Comparison of ENCODE assay signal across 1 cellular context in genomic region chr14:67717048-67717447, GRCh38.
TF ChIP-seq lines count a peak whose summit lies in the region.

No MANE protein-coding gene starts in this region.

TF ChIP-seq in HepG2, 621 proteins besides CTCF, POLR2A, EP300 and RAD21 (continues in another document):
- TF ChIP-seq ZNF550 (CRISPR knock-in tag; IDR thresholded peaks at IDR 0.05; ENCODE audit: borderline replicate concordance) (no peak), ZNF572 (CRISPR knock-in tag; IDR thresholded peaks at IDR 0.05) (no peak), NFATC3 (CRISPR knock-in tag; IDR thresholded peaks at IDR 0.05) (no peak), ISL2 (CRISPR knock-in tag; IDR thresholded peaks at IDR 0.05) (no peak), TBX3 (IDR thresholded peaks at IDR 0.05; ENCODE audit: borderline replicate concordance) (peak; percentile 80), NPAS2 (CRISPR knock-in tag; IDR thresholded peaks at IDR 0.05; ENCODE audit: borderline replicate concordance) (no peak), ZNF468 (CRISPR knock-in tag; IDR thresholded peaks at IDR 0.05) (no peak), MAFG (CRISPR knock-in tag; IDR thresholded peaks at IDR 0.05) (no peak), HIC2 (CRISPR knock-in tag; IDR thresholded peaks at IDR 0.05; ENCODE audit: low read depth) (no peak), ZBTB20 (CRISPR knock-in tag; IDR thresholded peaks at IDR 0.05; ENCODE audit: borderline replicate concordance, low read depth) (peak; percentile 61; the same call in 1 of the 2 replicates), ZC3H4 (CRISPR knock-in tag; IDR thresholded peaks at IDR 0.05; ENCODE audit: borderline replicate concordance) (no peak), ZNF180 (CRISPR knock-in tag; IDR thresholded peaks at IDR 0.05; ENCODE audit: borderline replicate concordance, low read depth) (no peak), NCOA5 (CRISPR knock-in tag; IDR thresholded peaks at IDR 0.05) (no peak), ELF3 (CRISPR knock-in tag; IDR thresholded peaks at IDR 0.05) (no peak), HMGXB3 (CRISPR knock-in tag; IDR thresholded peaks at IDR 0.05; ENCODE audit: borderline replicate concordance) (no peak), ZNF639 (CRISPR knock-in tag; conservative IDR thresholded peaks at IDR 0.05) (no peak), ATF4 (CRISPR knock-in tag; IDR thresholded peaks at IDR 0.05) (no peak), LCORL (IDR thresholded peaks at IDR 0.05) (no peak), LCORL (CRISPR knock-in tag; IDR thresholded peaks at IDR 0.05) (no peak), ZNF644 (CRISPR knock-in tag; IDR thresholded peaks at IDR 0.05; ENCODE audit: low read depth) (no peak), CCDC6 (CRISPR knock-in tag; IDR thresholded peaks at IDR 0.05) (no peak), ADNP (CRISPR knock-in tag; IDR thresholded peaks at IDR 0.05) (no peak), TBX2 (CRISPR knock-in tag; IDR thresholded peaks at IDR 0.05; ENCODE audit: borderline replicate concordance) (no peak; the same call in 1 of the 2 replicates), NAIF1 (CRISPR knock-in tag; IDR thresholded peaks at IDR 0.05; ENCODE audit: borderline replicate concordance) (no peak), NRL (CRISPR knock-in tag; IDR thresholded peaks at IDR 0.05; ENCODE audit: borderline replicate concordance) (no peak), MXD1 (CRISPR knock-in tag; IDR thresholded peaks at IDR 0.05) (no peak), ATAD3A (CRISPR knock-in tag; IDR thresholded peaks at IDR 0.05) (no peak), PAF1 (CRISPR knock-in tag; IDR thresholded peaks at IDR 0.05) (no peak), ZFYVE20 (CRISPR knock-in tag; IDR thresholded peaks at IDR 0.05; ENCODE audit: borderline replicate concordance, low read depth) (no peak), FUBP1 (CRISPR knock-in tag; IDR thresholded peaks at IDR 0.05; ENCODE audit: borderline replicate concordance) (no peak), FIP1L1 (IDR thresholded peaks at IDR 0.05; ENCODE audit: borderline replicate concordance, insufficient read depth, low read depth, low read length) (no peak), RBFOX2 (IDR thresholded peaks at IDR 0.05; ENCODE audit: low read depth, low read length) (no peak), NCOA2 (CRISPR knock-in tag; IDR thresholded peaks at IDR 0.05) (no peak), ZNF275 (CRISPR knock-in tag; IDR thresholded peaks at IDR 0.05; ENCODE audit: borderline replicate concordance) (no peak), ZSCAN20 (CRISPR knock-in tag; IDR thresholded peaks at IDR 0.05; ENCODE audit: borderline replicate concordance) (no peak), ZNF746 (CRISPR knock-in tag; IDR thresholded peaks at IDR 0.05) (no peak), ZNF563 (CRISPR knock-in tag; IDR thresholded peaks at IDR 0.05) (no peak), MTF2 (CRISPR knock-in tag; IDR thresholded peaks at IDR 0.05; ENCODE audit: borderline replicate concordance) (no peak), SRSF1 (optimal IDR thresholded peaks at IDR 0.05; ENCODE audit: low read depth, low read length) (no peak), EED (CRISPR knock-in tag; IDR thresholded peaks at IDR 0.05) (no peak), HDAC2 (CRISPR knock-in tag; IDR thresholded peaks at IDR 0.05) (no peak), ATF7 (IDR thresholded peaks at IDR 0.05) (no peak), ATF7 (CRISPR knock-in tag; IDR thresholded peaks at IDR 0.05) (no peak), THAP11 (CRISPR knock-in tag; IDR thresholded peaks at IDR 0.05) (no peak), ARID3A (IDR thresholded peaks at IDR 0.05; ENCODE audit: low read depth, low read length) (peak; percentile 56; the same call in 1 of the 2 replicates), MEIS2 (CRISPR knock-in tag; IDR thresholded peaks at IDR 0.05) (no peak), KAT8 (CRISPR knock-in tag; IDR thresholded peaks at IDR 0.05) (no peak), TCF7 (IDR thresholded peaks at IDR 0.05; ENCODE audit: low read depth) (peak; percentile 77), NR2F1 (CRISPR knock-in tag; IDR thresholded peaks at IDR 0.05) (no peak), MIXL1 (CRISPR knock-in tag; IDR thresholded peaks at IDR 0.05) (no peak), ZNF768 (CRISPR knock-in tag; IDR thresholded peaks at IDR 0.05) (no peak), ZNF326 (CRISPR knock-in tag; IDR thresholded peaks at IDR 0.05; ENCODE audit: borderline replicate concordance) (no peak), RBM39 (IDR thresholded peaks at IDR 0.05; ENCODE audit: low read depth, low read length, poor library complexity, severe bottlenecking) (no peak), ZNF549 (CRISPR knock-in tag; IDR thresholded peaks at IDR 0.05) (peak; percentile 79; the same call in 1 of the 2 replicates), RARA (CRISPR knock-in tag; IDR thresholded peaks at IDR 0.05) (peak; percentile 37; the same call in 1 of the 2 replicates), MIER2 (CRISPR knock-in tag; IDR thresholded peaks at IDR 0.05) (no peak), ZNF607 (CRISPR knock-in tag; IDR thresholded peaks at IDR 0.05; ENCODE audit: borderline replicate concordance) (no peak), CEBPB (IDR thresholded peaks at IDR 0.05; ENCODE audit: borderline replicate concordance, low read depth, low read length) (no peak), RXRA (CRISPR knock-in tag; IDR thresholded peaks at IDR 0.05) (no peak), JUNB (CRISPR knock-in tag; IDR thresholded peaks at IDR 0.05; ENCODE audit: borderline replicate concordance) (no peak), SAFB2 (CRISPR knock-in tag; IDR thresholded peaks at IDR 0.05; ENCODE audit: borderline replicate concordance, low read depth) (no peak), NFRKB (IDR thresholded peaks at IDR 0.05) (no peak), FOXA3 (CRISPR knock-in tag; IDR thresholded peaks at IDR 0.05) (no peak; the same call in 1 of the 2 replicates), CHD4 (IDR thresholded peaks at IDR 0.05; ENCODE audit: borderline replicate concordance, low read length) (no peak), HBP1 (CRISPR knock-in tag; IDR thresholded peaks at IDR 0.05; ENCODE audit: low read depth) (no peak), ZNF781 (CRISPR knock-in tag; IDR thresholded peaks at IDR 0.05; ENCODE audit: borderline replicate concordance, not compliant biosample characterization) (no peak)
